22 cellular contexts compared by ENCODE assay signal in the genomic region with DNA sequence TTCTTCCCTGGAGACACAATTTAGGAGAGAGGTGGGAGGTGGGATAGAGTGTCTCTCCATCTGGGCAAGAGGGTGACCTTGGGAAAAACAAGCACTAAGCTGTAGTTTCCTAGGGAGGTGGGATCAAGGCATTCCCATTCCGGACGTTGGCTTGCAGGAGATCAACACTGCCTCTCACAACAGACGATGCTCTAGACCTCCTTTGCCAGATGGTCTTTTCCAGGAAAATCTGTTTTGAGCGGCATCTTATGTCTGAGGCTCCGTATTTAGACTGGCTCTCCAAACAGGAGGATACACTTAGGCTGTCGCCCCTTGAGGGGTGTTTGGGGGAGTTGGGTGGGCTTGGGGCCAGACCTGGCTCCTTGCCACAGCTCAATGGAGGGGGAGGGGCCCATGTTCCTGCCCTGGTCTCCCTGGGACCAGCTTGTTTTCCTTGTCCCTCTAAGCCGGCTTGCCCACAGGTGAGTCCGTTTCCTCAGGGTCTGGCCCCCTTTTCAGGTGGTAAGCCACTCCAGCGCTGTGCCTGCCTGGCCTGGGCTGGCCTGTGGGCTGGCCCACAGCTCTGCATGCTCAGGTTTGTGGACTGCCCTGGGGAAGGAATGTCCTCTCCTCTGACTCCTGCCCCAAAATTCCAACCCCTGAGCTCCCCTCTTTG. TPM values are rescaled to one million over a fixed set of nuclear protein-coding genes. Genes with fewer than 3 reads are reported as not detected.
"Had no signal": no experiment of that assay in that cellular context is flagged by ENCODE, and none has a peak within 500 bp of the region (broad histone marks: within the 10 kb centered on the region; RNA-seq: fewer than 3 reads in every experiment).

No MANE protein-coding gene starts in this region.

- H3K27ac ChIP-seq: adrenal gland, colonic mucosa, gastrocnemius medialis, heart left ventricle, left ventricle myocardium inferior, neural progenitor cell, prostate gland, right atrium auricular region, tibial nerve, uterus, VCaP had no signal

- H3K36me3 Mint-ChIP-seq: activated naive CD4-positive, alpha-beta T cell treated with anti-CD3 and anti-CD28 coated beads, Interleukin-2, amount 50 U/mL, for 24 hours; neural progenitor cell had no signal

- DNase-seq: activated CD4-positive, alpha-beta T cell treated with anti-CD3 and anti-CD28 coated beads for 1 hour; activated CD8-positive, alpha-beta memory T cell treated with anti-CD3 and anti-CD28 coated beads for 24 hours; activated effector memory CD4-positive, alpha-beta T cell treated with anti-CD3 and anti-CD28 coated beads, Interleukin-2, amount 50 U/mL, for 16 hours; activated T-cell treated with anti-CD3 and anti-CD28 coated beads, Interleukin-2, amount 50 U/mL, for 72 hours; adrenal gland; colonic mucosa; gastrocnemius medialis; heart left ventricle; left ventricle myocardium inferior; mammary epithelial cell; stimulated activated CD4-positive, alpha-beta T cell treated with anti-CD3 and anti-CD28 coated beads, Interleukin-2, amount 100 ng/mL, for 24 hours; stimulated activated naive CD8-positive, alpha-beta T cell treated with anti-CD3 and anti-CD28 coated beads, Interleukin-15, Interleukin-2, amounts not matched to agents 100 U/mL and 50 U/mL, for 24 hours; T-helper 2 cell; uterus had no signal

- H3K4me1 Mint-ChIP-seq: activated naive CD4-positive, alpha-beta T cell treated with anti-CD3 and anti-CD28 coated beads, Interleukin-2, amount 50 U/mL, for 24 hours had no signal

- H3K27ac Mint-ChIP-seq: activated naive CD4-positive, alpha-beta T cell treated with anti-CD3 and anti-CD28 coated beads, Interleukin-2, amount 50 U/mL, for 24 hours; activated T-cell treated with anti-CD3 and anti-CD28 coated beads, Interleukin-2, amount 50 U/mL, for 72 hours; neural progenitor cell had no signal

- H3K4me3 Mint-ChIP-seq: activated naive CD4-positive, alpha-beta T cell treated with anti-CD3 and anti-CD28 coated beads, Interleukin-2, amount 50 U/mL, for 24 hours; activated T-cell treated with anti-CD3 and anti-CD28 coated beads, Interleukin-2, amount 50 U/mL, for 72 hours; neural progenitor cell had no signal

- H3K4me1 ChIP-seq: colonic mucosa, prostate gland had no signal

- H3K9me3 ChIP-seq: adrenal gland, colonic mucosa, gastrocnemius medialis, heart left ventricle, left ventricle myocardium inferior, prostate gland, right atrium auricular region, tibial nerve, uterus had no signal

- H3K9me3 Mint-ChIP-seq: activated naive CD4-positive, alpha-beta T cell treated with anti-CD3 and anti-CD28 coated beads, Interleukin-2, amount 50 U/mL, for 24 hours; activated T-cell treated with anti-CD3 and anti-CD28 coated beads, Interleukin-2, amount 50 U/mL, for 72 hours; neural progenitor cell had no signal

- ATAC-seq: activated T-cell treated with anti-CD3 and anti-CD28 coated beads, Interleukin-2, amount 50 U/mL, for 72 hours; esophagus mucosa; gastrocnemius medialis; heart left ventricle; stimulated activated naive CD8-positive, alpha-beta T cell treated with anti-CD3 and anti-CD28 coated beads, Interleukin-15, Interleukin-2, amounts not matched to agents 100 U/mL and 50 U/mL, for 24 hours had no signal

- H3K4me3 ChIP-seq: adrenal gland, colonic mucosa, gastrocnemius medialis, heart left ventricle, left ventricle myocardium inferior, neural progenitor cell, prostate gland, right atrium auricular region, tibial nerve, uterus had no signal

- H3K36me3 ChIP-seq: adrenal gland, colonic mucosa, gastrocnemius medialis, heart left ventricle, left ventricle myocardium inferior, neural progenitor cell, prostate gland, right atrium auricular region, tibial nerve, uterus had no signal

RNA-seq across cellular contexts. Expression of gene PSD2, which starts 2.4 kb away (rescaled TPM):
- total RNA-seq: activated T-cell treated with anti-CD3 and anti-CD28 coated beads, Interleukin-2, amount 50 U/mL, for 72 hours; esophagus mucosa; left ventricle myocardium inferior; myocyte had no signal
- polyA plus RNA-seq: mammary epithelial cell had no signal
